Comparison of ENCODE assay signal across 11 cellular contexts in the genomic region with DNA sequence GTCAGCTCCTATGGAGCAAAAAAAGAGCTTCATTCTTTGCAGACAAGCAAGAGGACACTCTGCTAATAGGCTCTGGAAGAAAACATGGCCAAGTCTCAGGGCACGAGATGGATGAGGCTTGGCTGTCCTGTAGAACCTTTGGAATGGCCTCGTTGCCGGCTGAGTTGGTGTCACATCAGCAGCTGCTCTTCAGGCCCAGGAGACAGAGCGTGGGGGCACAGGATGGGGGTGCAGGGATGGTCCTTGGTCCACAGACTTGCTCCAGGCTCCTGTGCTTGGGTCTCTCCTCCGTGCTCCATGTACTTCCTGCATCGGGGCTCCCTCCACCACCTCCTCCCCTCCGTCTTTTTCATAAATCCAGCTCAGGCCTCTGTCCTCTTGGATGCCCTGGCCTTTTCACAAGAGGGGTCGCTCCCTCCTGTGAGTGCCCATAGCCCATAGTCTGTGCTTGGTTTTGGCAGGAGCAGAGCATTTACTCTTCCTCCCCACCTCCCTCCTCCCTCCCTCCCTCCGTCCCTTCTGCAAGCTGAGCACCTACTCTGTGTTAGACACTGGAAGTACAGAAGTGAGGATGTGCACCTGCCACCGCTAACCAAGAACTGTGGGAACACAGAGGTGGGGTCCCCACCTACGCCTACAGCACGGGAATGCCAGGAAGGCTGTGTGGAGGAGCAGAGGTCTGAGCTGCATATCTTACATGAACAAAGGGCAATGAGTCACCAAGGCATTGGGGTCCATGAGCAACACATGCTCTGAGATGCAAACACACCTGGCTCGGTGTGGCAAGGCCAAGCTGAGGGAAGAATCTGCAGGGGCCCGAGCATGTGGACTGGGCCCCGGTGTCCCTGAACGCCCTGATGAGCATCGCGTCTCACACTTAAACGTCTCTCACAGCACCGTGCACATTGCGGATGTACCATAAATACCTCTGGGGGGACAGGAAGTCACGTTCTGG.
"Had no signal": no experiment of that assay in that cellular context is flagged by ENCODE, and none has a peak within 500 bp of the region (broad histone marks: within the 10 kb centered on the region; RNA-seq: fewer than 3 reads in every experiment).

No MANE protein-coding gene starts in this region.

- H2AFZ ChIP-seq: parathyroid adenoma had no signal

- ATAC-seq: activated naive CD4-positive, alpha-beta T cell treated with anti-CD3 and anti-CD28 coated beads, Interleukin-2, amount 50 U/mL, for 72 hours; activated T-helper 17 cell treated with anti-CD3 and anti-CD28 coated beads, Interleukin-2, amount 50 U/mL, for 72 hours; foreskin keratinocyte; stimulated activated naive B cell treated with anti-CD40 and anti-IgM and Interleukin-4, amounts not matched to agents 10 μg/mL and 1 μg/mL and 100 μg/mL, for 72 hours had no signal

- H3K79me2 ChIP-seq: parathyroid adenoma had no signal

- H3K27ac ChIP-seq: foreskin keratinocyte, parathyroid adenoma had no signal

- H3K4me1 ChIP-seq: foreskin keratinocyte, parathyroid adenoma had no signal

- DNase-seq: amygdala; effector CD4-positive, alpha-beta T cell; foreskin keratinocyte; mesenchymal stem cell; stimulated activated CD4-positive, alpha-beta T cell treated with anti-CD3 and anti-CD28 coated beads, Interleukin-1b, Interleukin-23, amount 100 ng/mL, for 48 hours; stimulated activated naive B cell treated with anti-CD40 and anti-IgM and Interleukin-4, amounts not matched to agents 10 μg/mL and 1 μg/mL and 100 μg/mL, for 72 hours; substantia nigra; T-helper 9 cell had no signal

- H3K9ac ChIP-seq: parathyroid adenoma had no signal
